In genomic region chr10:71816931-71817631, GRCh38 we compare ENCODE assay signal across 18 cellular contexts. TPM values are rescaled to one million over a fixed set of nuclear protein-coding genes. Genes with fewer than 3 reads are reported as not detected.
DNase-seq lines count a peak whose midpoint lies in the region; ATAC-seq and TF ChIP-seq lines count a peak whose summit lies in the region.
"Had no signal": no experiment of that assay in that cellular context is flagged by ENCODE, and none has a peak within 500 bp of the region (broad histone marks: within the 10 kb centered on the region; RNA-seq: fewer than 3 reads in every experiment).

No MANE protein-coding gene starts in this region.

- TF ChIP-seq CTCF in MCF 10A (IDR thresholded peaks at IDR 0.05; ENCODE audit: unreplicated experiment): no peak
- TF ChIP-seq CTCF in mammary epithelial cell (conservative IDR thresholded peaks at IDR 0.05 in 1 of 2, IDR thresholded peaks at IDR 0.05 in 1 of 2; ENCODE audit: extremely low read depth in 1 of 2, insufficient read depth in 1 of 2, low read depth in 1 of 2, low read length in 2 of 2): no peak

- POLR2A ChIA-PET in MCF 10A (lab: Yijun Ruan, JAX): interaction anchor here (1.2 kb wide), 1 partner anchor 21 kb away, joined by 3 read pairs; no protein-coding TSS in a partner anchor

- CTCF ChIA-PET in MCF 10A (lab: Yijun Ruan, JAX) (interaction anchor here (0.6 to 1.5 kb wide), 4 partner anchors 14 to 1282 kb away, joined by 3 to 7 read pairs (median 4); no protein-coding TSS in a partner anchor), mammary epithelial cell (lab: Charles Lee; ENCODE audit: low non-redundant PET) (interaction anchor here (0.7 kb wide), 1 partner anchor 494 kb away, joined by 3 read pairs; no protein-coding TSS in a partner anchor)

- H3K27me3 ChIP-seq in mammary epithelial cell (ENCODE audit: insufficient read depth, low read length) (no peaks in the 10 kb centered on the region), layer of hippocampus (ENCODE audit: control insufficient read depth, insufficient read depth, low read length) (no peaks in the 10 kb centered on the region), subcutaneous abdominal adipose tissue (ENCODE audit: control insufficient read depth in 5 of 5, insufficient read depth in 4 of 5, low read length in 5 of 5) (no peaks in the 10 kb centered on the region)
- H3K27me3 ChIP-seq: tibial artery had no signal

- intact Hi-C loops in MCF 10A (cut with micrococcal nuclease) (no loop called here), mammary epithelial cell (cut with micrococcal nuclease) (no loop called here)

- no peak for ATAC-seq in HG03571 (IDR thresholded peaks at IDR 0.05; ENCODE audit: unreplicated experiment)

- H3K4me3 Mint-ChIP-seq in MCF 10A (ENCODE audit: unreplicated experiment): no peak overlapping the region
- H3K4me3 Mint-ChIP-seq: mesothelial cell of epicardium had no signal

- H3K4me1 Mint-ChIP-seq in MCF 10A (ENCODE audit: insufficient read depth, unreplicated experiment): no peaks in the 10 kb centered on the region

- H3K36me3 ChIP-seq in mammary epithelial cell (ENCODE audit: insufficient read depth, low read length): peaks cover 23% of the 10 kb centered on the region
- H3K36me3 ChIP-seq in subcutaneous abdominal adipose tissue (ENCODE audit: control insufficient read depth in 5 of 5, insufficient read depth in 5 of 5, low read length in 5 of 5): peaks cover 3 to 87% (median 73%) of the 10 kb centered on the region in 5 donors

- BruUV-seq in MCF 10A (replicated peaks; lab: Mats Ljungman, UMichigan) (TSS peak; percentile 80), mammary epithelial cell (replicated peaks; lab: Mats Ljungman, UMichigan) (no TSS peak)

- H3K4me2 ChIP-seq in mammary epithelial cell (ENCODE audit: insufficient read depth, low read depth, low read length): no peak overlapping the region

- H3K9me3 ChIP-seq in mammary epithelial cell (replicated peaks; ENCODE audit: insufficient read depth, low read length) (no peaks in the 10 kb centered on the region), subcutaneous abdominal adipose tissue (ENCODE audit: control insufficient read depth in 5 of 5, low read length in 5 of 5) (no peaks in the 10 kb centered on the region)
- H3K9me3 ChIP-seq: tibial artery had no signal

- H3K4me1 ChIP-seq in mammary epithelial cell (ENCODE audit: insufficient read depth, low read length): no peaks in the 10 kb centered on the region
- peaks cover 0 to 34% (median 31%) of the 10 kb centered on the region in 5 donors for H3K4me1 ChIP-seq in subcutaneous abdominal adipose tissue (ENCODE audit: control insufficient read depth in 5 of 5, insufficient read depth in 5 of 5, low read length in 5 of 5)

- H3K4me3 ChIP-seq in mammary epithelial cell (replicated peaks in 1 of 3; ENCODE audit: insufficient read depth in 1 of 3, low read depth in 2 of 3, low read length in 3 of 3) (no peak overlapping the region), subcutaneous abdominal adipose tissue (ENCODE audit: low read depth in 1 of 5, low read length in 5 of 5) (no peak overlapping the region)
- H3K4me3 ChIP-seq: tibial artery had no signal

- H3K9ac ChIP-seq in mammary epithelial cell (ENCODE audit: insufficient read depth, low read length) (no peak overlapping the region), subcutaneous abdominal adipose tissue (ENCODE audit: low read length in 5 of 5) (no peak overlapping the region)

- H3K79me2 ChIP-seq in mammary epithelial cell (ENCODE audit: insufficient read depth, low read length): no peaks in the 10 kb centered on the region

- H3K36me3 Mint-ChIP-seq in MCF 10A (ENCODE audit: insufficient read depth, unreplicated experiment): peaks cover 67% of the 10 kb centered on the region

- no peaks in the 10 kb centered on the region for H3K27me3 Mint-ChIP-seq in MCF 10A (ENCODE audit: insufficient read depth, unreplicated experiment)

- dilution Hi-C loops in mammary epithelial cell (cut with HindIII; ENCODE audit: low sequenced_read_pairs): no loop called here

- H3K27ac ChIP-seq in mammary epithelial cell (ENCODE audit: insufficient read depth, low read depth, low read length) (no peak overlapping the region), angular gyrus (ENCODE audit: low read depth, low read length) (peak overlapping the region; percentile 86), layer of hippocampus (ENCODE audit: low read depth, low read length) (peak overlapping the region; percentile 78), subcutaneous abdominal adipose tissue (ENCODE audit: low read depth, low read length) (peak overlapping the region; percentile 60)
- H3K27ac ChIP-seq: C4-2B, tibial artery had no signal

- over 99% methylated on average over 8 of the region's 8 CpGs for WGBS in mammary epithelial cell (ENCODE audit: low coverage, missing lambda C conversion rate)

- no peak overlapping the region for H3K27ac Mint-ChIP-seq in MCF 10A (ENCODE audit: low read depth, unreplicated experiment)
- H3K27ac Mint-ChIP-seq: mesothelial cell of epicardium had no signal

- no peaks in the 10 kb centered on the region for H4K20me1 ChIP-seq in mammary epithelial cell (ENCODE audit: insufficient read depth, low read length)

- in situ Hi-C loops in mammary epithelial cell (cut with MboI; ENCODE audit: low sequenced_read_pairs in 2 of 2): loop anchor here (10.0 kb wide), 1 partner anchor 502 kb away; the partner anchor contains the start of gene SLC29A3 (in 2 of the 2)
- in situ Hi-C loops in ACHN (cut with HindIII; ENCODE audit: low pct_ligation_motif_present, low pct_unique_long_range_greater_than_20kb, low sequenced_read_pairs): no loop called here

- no peak for DNase-seq in MCF 10A (ENCODE audit: unreplicated experiment)
- no peak for DNase-seq in mammary epithelial cell
- no peak for DNase-seq in NCI-H2227 treated with DMSO at 0.1 percent for 48 hours (lab: John Stamatoyannopoulos, UW)
- DNase-seq in ACHN: no peak
- DNase-seq: DND-41, HCEC 1CT, Karpas-422, NCI-H1105, NCI-H524 treated with DMSO at 0.1 percent for 48 hours, occipital lobe, OCI-M1 had no signal

- no peak overlapping the region for H2AFZ ChIP-seq in mammary epithelial cell (ENCODE audit: low read depth, low read length)

- H3K9me3 Mint-ChIP-seq in MCF 10A (ENCODE audit: unreplicated experiment): no peaks in the 10 kb centered on the region
- H3K9me3 Mint-ChIP-seq: mesothelial cell of epicardium had no signal

RNA-seq across cellular contexts. Expression of gene PSAP, which starts 34.0 kb away (rescaled TPM):
- total RNA-seq in MCF 10A (2022) (506 and 692 TPM in 2 replicates), mammary epithelial cell (1,000 to 10,000 TPM in 1 of 2 donors, 100 to 1,000 TPM in 1; 655 to 1,757 TPM)
- 864 TPM for polyA plus RNA-seq in mammary epithelial cell
- 764 TPM for polyA minus RNA-seq in mammary epithelial cell

RNA-seq across cellular contexts. Expression of gene VSIR, which starts 43.8 kb away (rescaled TPM):
- total RNA-seq in MCF 10A (2022) (3.6 and 7.0 TPM in 2 replicates), mammary epithelial cell (10 to 100 TPM; 39.9 to 77.8 TPM)
- polyA plus RNA-seq in mammary epithelial cell: 26.5 TPM
- polyA minus RNA-seq in mammary epithelial cell: 31.0 TPM
